Comparison of ENCODE assay signal across 12 cellular contexts in genomic region chr6:15491986-15492269, GRCh38.
DNase-seq lines count a peak whose midpoint lies in the region; ATAC-seq and TF ChIP-seq lines count a peak whose summit lies in the region.
"Had no signal": no experiment of that assay in that cellular context is flagged by ENCODE, and none has a peak within 500 bp of the region (broad histone marks: within the 10 kb centered on the region; RNA-seq: fewer than 3 reads in every experiment).

No MANE protein-coding gene starts in this region.

- peaks cover 9% of the 10 kb centered on the region for H3K79me2 ChIP-seq in mesendoderm (ENCODE audit: control insufficient read depth, insufficient read depth, low read length)

- H3K36me3 Mint-ChIP-seq in activated naive CD8-positive, alpha-beta T cell treated with anti-CD3 and anti-CD28 coated beads, Interleukin-2, amount 10 ng/mL, durations not matched to agents 7 days and 5 days, result peaks cover 26% of the 10 kb centered on the region
- H3K36me3 Mint-ChIP-seq in activated naive CD8-positive, alpha-beta T cell treated with anti-CD3 and anti-CD28 coated beads, Interleukin-2, amount 50 U/mL, for 24 hours (ENCODE audit: low read depth), result peaks cover 35% of the 10 kb centered on the region
- peaks cover 49% of the 10 kb centered on the region for H3K36me3 Mint-ChIP-seq in activated CD8-positive, alpha-beta T cell treated with anti-CD3 and anti-CD28 coated beads for 36 hours (ENCODE audit: low read depth)

- peak overlapping the region; percentile 66 for H3K56ac ChIP-seq in mesendoderm (ENCODE audit: low read length)

- peak; percentile 5 for ATAC-seq in activated naive CD8-positive, alpha-beta T cell treated with anti-CD3 and anti-CD28 coated beads, Interleukin-2, amount 10 ng/mL, durations not matched to agents 7 days and 5 days (ENCODE audit: low read depth)
- no peak for ATAC-seq in activated naive CD8-positive, alpha-beta T cell treated with anti-CD3 and anti-CD28 coated beads, Interleukin-2, amount 50 U/mL, for 24 hours
- no peak for ATAC-seq in activated CD8-positive, alpha-beta T cell treated with anti-CD3 and anti-CD28 coated beads for 36 hours
- ATAC-seq in HG02981 (IDR thresholded peaks at IDR 0.05; ENCODE audit: unreplicated experiment), result no peak
- no peak for ATAC-seq in GM21390 (IDR thresholded peaks at IDR 0.05; ENCODE audit: unreplicated experiment)

- no peaks in the 10 kb centered on the region for H3K9me3 Mint-ChIP-seq in activated naive CD8-positive, alpha-beta T cell treated with anti-CD3 and anti-CD28 coated beads, Interleukin-2, amount 10 ng/mL, durations not matched to agents 7 days and 5 days
- H3K9me3 Mint-ChIP-seq in activated naive CD8-positive, alpha-beta T cell treated with anti-CD3 and anti-CD28 coated beads, Interleukin-2, amount 50 U/mL, for 24 hours, result no peaks in the 10 kb centered on the region
- H3K9me3 Mint-ChIP-seq in activated CD8-positive, alpha-beta T cell treated with anti-CD3 and anti-CD28 coated beads for 36 hours, result no peaks in the 10 kb centered on the region

- H2BK120ac ChIP-seq in mesendoderm (ENCODE audit: low read depth, low read length), result no peak overlapping the region

- H3K4me1 ChIP-seq in mesendoderm (ENCODE audit: control insufficient read depth, low read depth, low read length), result peaks cover 11% of the 10 kb centered on the region

- H2BK15ac ChIP-seq in mesendoderm (replicated peaks; ENCODE audit: low read depth), result no peak overlapping the region

- no peak overlapping the region for H3K18ac ChIP-seq in mesendoderm (ENCODE audit: low read length)

- H3K4me3 ChIP-seq in mesendoderm (ENCODE audit: low read length), result no peak overlapping the region
- H3K4me3 ChIP-seq: esophagus squamous epithelium, thoracic aorta had no signal

- H4K8ac ChIP-seq in mesendoderm (ENCODE audit: low read depth, low read length), result no peak overlapping the region

- no peak for DNase-seq in activated naive CD8-positive, alpha-beta T cell treated with anti-CD3 and anti-CD28 coated beads, Interleukin-2, amount 10 ng/mL, durations not matched to agents 7 days and 5 days
- no peak for DNase-seq in activated naive CD8-positive, alpha-beta T cell treated with anti-CD3 and anti-CD28 coated beads, Interleukin-2, amount 50 U/mL, for 24 hours
- DNase-seq in activated CD8-positive, alpha-beta T cell treated with anti-CD3 and anti-CD28 coated beads for 36 hours, result no peak
- DNase-seq in mesendoderm (no peak), NCI-H1105 (lab: John Stamatoyannopoulos, UW) (no peak)
- DNase-seq: esophagus squamous epithelium, NCI-H1048, NCI-H446 treated with DMSO at 0.1 percent for 48 hours had no signal

- TF ChIP-seq CTCF in activated CD8-positive, alpha-beta T cell treated with anti-CD3 and anti-CD28 coated beads for 36 hours (IDR thresholded peaks at IDR 0.05), result no peak

- peaks cover 36% of the 10 kb centered on the region for H3K4me1 Mint-ChIP-seq in activated naive CD8-positive, alpha-beta T cell treated with anti-CD3 and anti-CD28 coated beads, Interleukin-2, amount 10 ng/mL, durations not matched to agents 7 days and 5 days
- H3K4me1 Mint-ChIP-seq in activated naive CD8-positive, alpha-beta T cell treated with anti-CD3 and anti-CD28 coated beads, Interleukin-2, amount 50 U/mL, for 24 hours, result peaks cover 32% of the 10 kb centered on the region
- H3K4me1 Mint-ChIP-seq in activated CD8-positive, alpha-beta T cell treated with anti-CD3 and anti-CD28 coated beads for 36 hours (ENCODE audit: low read depth), result peaks cover 41% of the 10 kb centered on the region

- no peaks in the 10 kb centered on the region for H3K27me3 ChIP-seq in mesendoderm (ENCODE audit: insufficient read depth, low read length, poor library complexity)
- H3K27me3 ChIP-seq: esophagus squamous epithelium had no signal

- H3K4me2 ChIP-seq in mesendoderm (ENCODE audit: low read length), result no peak overlapping the region
- H3K4me2 ChIP-seq: SK-N-SH had no signal

- H3K23ac ChIP-seq in mesendoderm (ENCODE audit: low read length), result no peak overlapping the region

- CTCF ChIA-PET in activated CD8-positive, alpha-beta T cell treated with anti-CD3 and anti-CD28 coated beads for 36 hours (lab: Charles Lee), result interaction anchor here (0.6 to 1.2 kb wide), 5 partner anchors 126 to 1425 kb away, joined by 3 read pairs; no protein-coding TSS in a partner anchor

- intact Hi-C loops in activated CD8-positive, alpha-beta T cell treated with anti-CD3 and anti-CD28 coated beads for 36 hours (cut with micrococcal nuclease), result no loop called here

- no peak overlapping the region for H4K5ac ChIP-seq in mesendoderm (ENCODE audit: low read length)

- no peak overlapping the region for H3K4ac ChIP-seq in mesendoderm (ENCODE audit: low read depth, low read length)

- H3K27ac Mint-ChIP-seq in activated naive CD8-positive, alpha-beta T cell treated with anti-CD3 and anti-CD28 coated beads, Interleukin-2, amount 10 ng/mL, durations not matched to agents 7 days and 5 days, result peak overlapping the region; percentile 74
- H3K27ac Mint-ChIP-seq in activated naive CD8-positive, alpha-beta T cell treated with anti-CD3 and anti-CD28 coated beads, Interleukin-2, amount 50 U/mL, for 24 hours, result no peak overlapping the region
- H3K27ac Mint-ChIP-seq in activated CD8-positive, alpha-beta T cell treated with anti-CD3 and anti-CD28 coated beads for 36 hours, result peak overlapping the region; percentile 29

- peaks cover 13% of the 10 kb centered on the region for H3K79me1 ChIP-seq in mesendoderm (ENCODE audit: low read length)

- peak overlapping the region; percentile 61 for H3K4me3 Mint-ChIP-seq in activated naive CD8-positive, alpha-beta T cell treated with anti-CD3 and anti-CD28 coated beads, Interleukin-2, amount 10 ng/mL, durations not matched to agents 7 days and 5 days
- H3K4me3 Mint-ChIP-seq in activated naive CD8-positive, alpha-beta T cell treated with anti-CD3 and anti-CD28 coated beads, Interleukin-2, amount 50 U/mL, for 24 hours, result no peak overlapping the region
- no peak overlapping the region for H3K4me3 Mint-ChIP-seq in activated CD8-positive, alpha-beta T cell treated with anti-CD3 and anti-CD28 coated beads for 36 hours

- no peak overlapping the region for H2BK5ac ChIP-seq in mesendoderm (ENCODE audit: low read length)

- peaks cover 8% of the 10 kb centered on the region for H3K36me3 ChIP-seq in mesendoderm (ENCODE audit: control insufficient read depth, insufficient read depth, low read length)

- POLR2A ChIA-PET in activated naive CD8-positive, alpha-beta T cell treated with anti-CD3 and anti-CD28 coated beads, Interleukin-2, amount 10 ng/mL, durations not matched to agents 7 days and 5 days (lab: Charles Lee), result no interaction called here
- POLR2A ChIA-PET in activated CD8-positive, alpha-beta T cell treated with anti-CD3 and anti-CD28 coated beads for 36 hours (lab: Charles Lee), result interaction anchor here (0.7 kb wide), 1 partner anchor 236 kb away, joined by 4 read pairs; no protein-coding TSS in a partner anchor

- H3K27me3 Mint-ChIP-seq in activated naive CD8-positive, alpha-beta T cell treated with anti-CD3 and anti-CD28 coated beads, Interleukin-2, amount 10 ng/mL, durations not matched to agents 7 days and 5 days, result no peaks in the 10 kb centered on the region
- H3K27me3 Mint-ChIP-seq in activated naive CD8-positive, alpha-beta T cell treated with anti-CD3 and anti-CD28 coated beads, Interleukin-2, amount 50 U/mL, for 24 hours, result no peaks in the 10 kb centered on the region
- no peaks in the 10 kb centered on the region for H3K27me3 Mint-ChIP-seq in activated CD8-positive, alpha-beta T cell treated with anti-CD3 and anti-CD28 coated beads for 36 hours

- no peak overlapping the region for H2AK5ac ChIP-seq in mesendoderm (ENCODE audit: low read length)

- H3K27ac ChIP-seq in mesendoderm (ENCODE audit: low read depth, low read length), result no peak overlapping the region
- H3K27ac ChIP-seq: thoracic aorta had no signal

- no CpG with 5 or more reads among the region's 5 CpGs for WGBS in mesendoderm (ENCODE audit: extremely low coverage, insufficient coverage, low lambda C conversion rate)

- H3K9ac ChIP-seq in mesendoderm (ENCODE audit: low read length), result no peak overlapping the region
- H3K9ac ChIP-seq: SK-N-SH had no signal
